In the genomic region with DNA sequence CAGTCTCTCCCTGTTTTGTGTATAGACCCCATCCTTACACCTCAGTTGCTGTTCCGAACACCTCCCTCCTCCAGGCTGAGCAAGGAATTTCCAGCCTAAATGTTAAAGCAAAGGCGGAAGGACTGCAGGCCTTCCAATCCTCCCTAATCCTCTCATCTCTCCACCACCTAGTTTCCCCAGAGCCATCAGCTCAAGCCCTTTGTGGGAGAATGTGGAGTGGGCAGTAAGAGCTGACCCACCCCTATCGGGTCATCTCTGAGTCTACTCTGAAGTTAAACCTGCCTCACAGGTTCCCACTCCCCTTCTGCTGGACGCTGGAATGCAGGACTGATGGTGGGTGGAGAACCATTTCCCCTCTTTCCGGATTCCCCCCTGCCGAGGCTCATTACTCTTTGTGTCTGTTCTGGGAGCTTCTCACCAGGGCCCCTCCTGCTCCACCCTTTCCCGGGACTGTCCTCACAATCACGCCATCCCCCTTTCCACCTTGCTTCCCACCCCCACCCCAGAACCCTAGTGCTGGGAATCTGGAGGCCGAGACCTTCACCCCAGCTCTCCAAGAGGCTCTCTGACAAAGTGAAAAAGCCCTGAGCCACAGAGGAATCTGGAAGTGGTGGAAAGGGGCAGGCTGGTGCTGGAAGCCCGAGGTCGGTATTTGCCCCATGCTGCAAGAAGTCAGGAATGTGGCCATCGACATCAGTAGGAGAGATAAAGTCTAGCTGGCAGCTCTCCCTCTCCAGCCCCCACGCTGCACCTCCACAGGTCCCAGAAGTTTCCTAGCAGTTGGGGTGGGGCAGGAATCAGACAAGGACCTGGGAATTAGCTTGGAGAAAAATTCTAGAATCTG, we compare ENCODE assay signal across 10 cellular contexts. TPM values are rescaled to one million over a fixed set of nuclear protein-coding genes. Genes with fewer than 3 reads are reported as not detected.
DNase-seq lines count a peak whose midpoint lies in the region; TF ChIP-seq lines count a peak whose summit lies in the region.
"Had no signal": no experiment of that assay in that cellular context is flagged by ENCODE, and none has a peak within 500 bp of the region (broad histone marks: within the 10 kb centered on the region; RNA-seq: fewer than 3 reads in every experiment).

No MANE protein-coding gene starts in this region.

- TF ChIP-seq RAD21 in liver (IDR thresholded peaks at IDR 0.05) = peak; percentile 33 to 45

- peaks cover 9% of the 10 kb centered on the region for H3K36me3 ChIP-seq in HUES64 (ENCODE audit: insufficient read depth, low read length)
- peaks cover 0 to 5% (median 3%) of the 10 kb centered on the region in 4 donors for H3K36me3 ChIP-seq in liver (ENCODE audit: control insufficient read depth in 4 of 4, insufficient read depth in 3 of 4, low read depth in 1 of 4, low read length in 3 of 4)

- H3K4me1 ChIP-seq in HUES64 (ENCODE audit: insufficient read depth, low read length) (peaks cover 51% of the 10 kb centered on the region), liver (ENCODE audit: control insufficient read depth in 4 of 4, insufficient read depth in 4 of 4, low read length in 3 of 4) (peaks cover 11 to 42% (median 28%) of the 10 kb centered on the region in 4 donors)

- peak overlapping the region; percentile 24 for H3K4me3 ChIP-seq in HUES64 (ENCODE audit: low read length)
- H3K4me3 ChIP-seq in cardiac fibroblast (replicated peaks in 1 of 2; ENCODE audit: low read depth in 2 of 2, low read length in 2 of 2) = no peak overlapping the region
- no peak overlapping the region for H3K4me3 ChIP-seq in liver (ENCODE audit: low read depth in 1 of 3, low read length in 3 of 3)

- TF ChIP-seq CTCF in cardiac fibroblast (IDR thresholded peaks at IDR 0.05; ENCODE audit: low read depth, low read length) (no peak), liver (IDR thresholded peaks at IDR 0.05; ENCODE audit: low read depth, low read length, missing input control) (no peak)

- H3K27ac ChIP-seq in HUES64 (ENCODE audit: low read depth, low read length) (peak overlapping the region; percentile 95), liver (ENCODE audit: low read depth in 1 of 2, low read length in 2 of 2) (peak overlapping the region; percentile 98)

- H3K9ac ChIP-seq in HUES64 (ENCODE audit: low read depth, low read length) = peak overlapping the region; percentile 64; the same call in 1 of the 2 replicates
- H3K9ac ChIP-seq in liver (ENCODE audit: low read depth in 1 of 2, low read length in 2 of 2) = peak overlapping the region in 1 of 2 donors; percentile 65

- H3K9me3 ChIP-seq in HUES64 (ENCODE audit: insufficient read depth, low read depth, low read length) (no peaks in the 10 kb centered on the region), liver (ENCODE audit: control insufficient read depth in 4 of 4, low read length in 3 of 4) (no peaks in the 10 kb centered on the region)

- H3K27me3 ChIP-seq in HUES64 (ENCODE audit: insufficient read depth, low read length) = no peaks in the 10 kb centered on the region
- no peaks in the 10 kb centered on the region for H3K27me3 ChIP-seq in liver (ENCODE audit: control insufficient read depth in 4 of 4, insufficient read depth in 4 of 4, low read length in 3 of 4)

- 14% methylated on average over 12 of the region's 13 CpGs for WGBS in HUES64
- 40% methylated on average over 13 of the region's 13 CpGs for WGBS in liver

- DNase-seq in A172 (ENCODE audit: low spot score) (peak; percentile 89), cardiac fibroblast (ENCODE audit: low read depth in 2 of 2) (peak; percentile 23 to 88), amniotic stem cell (lab: John Stamatoyannopoulos, UW) (no peak), GM19238 (ENCODE audit: insufficient read length, low spot score) (no peak), NCI-H1105 treated with DMSO at 0.1 percent for 48 hours (lab: John Stamatoyannopoulos, UW) (no peak), activated gamma-delta T cell (lab: John Stamatoyannopoulos, UW) (no peak)
- DNase-seq: activated CD8-positive, alpha-beta T cell treated with anti-CD3 and anti-CD28 coated beads, Interleukin-2, amount 10 ng/mL, durations not matched to agents 7 days and 5 days; cortex of kidney had no signal

TF ChIP-seq in liver, 16 proteins besides CTCF, POLR2A, EP300 and RAD21:
- TF ChIP-seq REST (IDR thresholded peaks at IDR 0.05) = peak; percentile 88
- TF ChIP-seq RXRA (IDR thresholded peaks at IDR 0.05) = peak; percentile 70 to 83
- TF ChIP-seq TAF1 (conservative IDR thresholded peaks at IDR 0.05) = peak; percentile 61
- peak in 1 of 2 donors; percentile 41 for TF ChIP-seq GABPA (IDR thresholded peaks at IDR 0.05 in 1 of 2, conservative IDR thresholded peaks at IDR 0.05 in 1 of 2)
- TF ChIP-seq FOXA1 (IDR thresholded peaks at IDR 0.05) = peak; percentile 49
- TF ChIP-seq, protein P1, sequence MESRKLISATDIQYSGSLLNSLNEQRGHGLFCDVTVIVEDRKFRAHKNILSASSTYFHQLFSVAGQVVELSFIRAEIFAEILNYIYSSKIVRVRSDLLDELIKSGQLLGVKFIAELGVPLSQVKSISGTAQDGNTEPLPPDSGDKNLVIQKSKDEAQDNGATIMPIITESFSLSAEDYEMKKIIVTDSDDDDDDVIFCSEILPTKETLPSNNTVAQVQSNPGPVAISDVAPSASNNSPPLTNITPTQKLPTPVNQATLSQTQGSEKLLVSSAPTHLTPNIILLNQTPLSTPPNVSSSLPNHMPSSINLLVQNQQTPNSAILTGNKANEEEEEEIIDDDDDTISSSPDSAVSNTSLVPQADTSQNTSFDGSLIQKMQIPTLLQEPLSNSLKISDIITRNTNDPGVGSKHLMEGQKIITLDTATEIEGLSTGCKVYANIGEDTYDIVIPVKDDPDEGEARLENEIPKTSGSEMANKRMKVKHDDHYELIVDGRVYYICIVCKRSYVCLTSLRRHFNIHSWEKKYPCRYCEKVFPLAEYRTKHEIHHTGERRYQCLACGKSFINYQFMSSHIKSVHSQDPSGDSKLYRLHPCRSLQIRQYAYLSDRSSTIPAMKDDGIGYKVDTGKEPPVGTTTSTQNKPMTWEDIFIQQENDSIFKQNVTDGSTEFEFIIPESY (IDR thresholded peaks at IDR 0.05) = peak; percentile 62
- peak; percentile 94 for TF ChIP-seq SP1 (IDR thresholded peaks at IDR 0.05)
- TF ChIP-seq EGR1 (IDR thresholded peaks at IDR 0.05; ENCODE audit: low read depth in 2 of 2) = no peak
- peak; percentile 67 to 81 for TF ChIP-seq JUND (IDR thresholded peaks at IDR 0.05)
- TF ChIP-seq, protein P2, sequence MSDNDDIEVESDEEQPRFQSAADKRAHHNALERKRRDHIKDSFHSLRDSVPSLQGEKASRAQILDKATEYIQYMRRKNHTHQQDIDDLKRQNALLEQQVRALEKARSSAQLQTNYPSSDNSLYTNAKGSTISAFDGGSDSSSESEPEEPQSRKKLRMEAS (IDR thresholded peaks at IDR 0.05) = peak; percentile 78
- peak; percentile 89 for TF ChIP-seq YY1 (IDR thresholded peaks at IDR 0.05)
- TF ChIP-seq HNF4A (conservative IDR thresholded peaks at IDR 0.05) = peak; percentile 94 to 96
- no peak for TF ChIP-seq ATF3 (IDR thresholded peaks at IDR 0.05)
- peak; percentile 81 for TF ChIP-seq HNF4G (IDR thresholded peaks at IDR 0.05)
- peak; percentile 50 for TF ChIP-seq NR2F2 (IDR thresholded peaks at IDR 0.05)
- TF ChIP-seq FOXA2 (IDR thresholded peaks at IDR 0.05) = no peak
TF ChIP-seq in liver: peak in this region for 13.

RNA-seq across cellular contexts. Expression of gene KRT18, which starts 3.3 kb away (rescaled TPM):
- 1,324 and 2,186 TPM in 2 replicates for total RNA-seq in A172 (2014; rRNA removed; shearing (Covaris generic))
- 357 TPM for polyA plus RNA-seq in HUES64 (2013, experiment 1 of 2)
- 348 TPM for polyA plus RNA-seq in HUES64 (2013, experiment 2 of 2)
- total RNA-seq in liver = 100 to 1,000 TPM in 1 of 2 donors, 10 to 100 TPM in 1; 90.3 to 278 TPM
- 100 to 1,000 TPM; 239 to 358 TPM for polyA plus RNA-seq in liver

RNA-seq across cellular contexts. Expression of gene KRT8, which starts 40.7 kb away (rescaled TPM):
- 287 and 407 TPM in 2 replicates for total RNA-seq in A172 (2014; rRNA removed; shearing (Covaris generic))
- 300 TPM for polyA plus RNA-seq in HUES64 (2013, experiment 1 of 2)
- polyA plus RNA-seq in HUES64 (2013, experiment 2 of 2) = 301 TPM
- 100 to 1,000 TPM; 128 to 171 TPM for total RNA-seq in liver
- polyA plus RNA-seq in liver = 100 to 1,000 TPM; 225 to 383 TPM
- total RNA-seq: activated CD8-positive, alpha-beta T cell treated with anti-CD3 and anti-CD28 coated beads, Interleukin-2, amount 10 ng/mL, durations not matched to agents 7 days and 5 days had no signal

Comparison
In these comparisons a context has a peak if more than half of its experiments do, and no peak if none do; other contexts are left out.
1. DNase-seq: peak in A172 (single experiment) and cardiac fibroblast (2 of 2); none in amniotic stem cell (single experiment), GM19238 (single experiment), NCI-H1105 treated with DMSO at 0.1 percent for 48 hours (single experiment) and activated gamma-delta T cell (single experiment).